Comparison of ENCODE assay signal across 11 cellular contexts in genomic region chr4:1752284-1753041, GRCh38. TPM values are rescaled to one million over a fixed set of nuclear protein-coding genes. Genes with fewer than 3 reads are reported as not detected.
A peak's percentile ranks its signal among the peaks of the same experiment; 100 is the strongest.
DNase-seq lines count a peak whose midpoint lies in the region; ATAC-seq and TF ChIP-seq lines count a peak whose summit lies in the region.
"Had no signal": no experiment of that assay in that cellular context is flagged by ENCODE, and none has a peak within 500 bp of the region (broad histone marks: within the 10 kb centered on the region; RNA-seq: fewer than 3 reads in every experiment).

No MANE protein-coding gene starts in this region.

- ATAC-seq in HG03439 (IDR thresholded peaks at IDR 0.05; ENCODE audit: unreplicated experiment) (no peak), GM21381 (IDR thresholded peaks at IDR 0.05; ENCODE audit: unreplicated experiment) (no peak)

- TF ChIP-seq CTCF in RWPE1 (conservative IDR thresholded peaks at IDR 0.05; ENCODE audit: low read depth) = no peak

- DNase-seq in NOMO-1 treated with DMSO at 0.1 percent for 48 hours (lab: John Stamatoyannopoulos, UW; ENCODE audit: unreplicated experiment) = peak; percentile 42
- no peak for DNase-seq in NOMO-1 treated with dmso at 0.1 percent for 144 hours (lab: John Stamatoyannopoulos, UW; ENCODE audit: unreplicated experiment)
- no peak for DNase-seq in RWPE1 (ENCODE audit: low spot score)
- DNase-seq in dermis blood vessel endothelial cell = peak; percentile 30
- DNase-seq in stimulated activated CD4-positive, alpha-beta T cell treated with anti-CD3 and anti-CD28 coated beads, Interleukin-4, amount 100 ng/mL, for 48 hours (ENCODE audit: low read depth in 2 of 2) = peak; percentile 34 to 36
- DNase-seq in hippocampal formation (lab: John Stamatoyannopoulos, UW) = no peak
- DNase-seq: effector CD4-positive, alpha-beta T cell; NCI-H146 had no signal

- POLR2A ChIA-PET in RWPE1 (lab: Yijun Ruan, JAX; ENCODE audit: low non-redundant PET) = no interaction called here

- H3K27ac ChIP-seq in RWPE1 = peak overlapping the region; percentile 98
- H3K27ac ChIP-seq: VCaP had no signal

- CTCF ChIA-PET in RWPE1 (lab: Yijun Ruan, JAX) = interaction anchor here (0.6 kb wide), 3 partner anchors 12 to 191 kb away, joined by 3 to 6 read pairs (median 3); no protein-coding TSS in a partner anchor

RNA-seq across cellular contexts. Expression of gene TACC3, which starts 31.1 kb away (rescaled TPM):
- total RNA-seq in dermis blood vessel endothelial cell = 13.4 and 34.2 TPM in 2 replicates

RNA-seq across cellular contexts. Expression of gene TMEM129, which starts 31.3 kb away (rescaled TPM):
- 34.7 and 44.8 TPM in 2 replicates for total RNA-seq in dermis blood vessel endothelial cell

RNA-seq across cellular contexts. Expression of gene SLBP, which starts 40.3 kb away (rescaled TPM):
- 61.5 and 62.8 TPM in 2 replicates for total RNA-seq in dermis blood vessel endothelial cell

RNA-seq across cellular contexts. Expression of gene FGFR3, which starts 40.6 kb away (rescaled TPM):
- total RNA-seq in dermis blood vessel endothelial cell = 1.1 and 1.4 TPM in 2 replicates

Comparison
In these comparisons a context has a peak if more than half of its experiments do, and no peak if none do; other contexts are left out.
1. DNase-seq: peak in NOMO-1 treated with DMSO at 0.1 percent for 48 hours (single experiment), dermis blood vessel endothelial cell (single experiment) and stimulated activated CD4-positive, alpha-beta T cell treated with anti-CD3 and anti-CD28 coated beads, Interleukin-4, amount 100 ng/mL, for 48 hours (2 of 2); none in NOMO-1 treated with dmso at 0.1 percent for 144 hours (single experiment), RWPE1 (single experiment) and hippocampal formation (0 of 2).